Comparison of ENCODE assay signal across 22 cellular contexts in genomic region chr9:87704342-87704741, GRCh38. TPM values are rescaled to one million over a fixed set of nuclear protein-coding genes. Genes with fewer than 3 reads are reported as not detected.
DNase-seq lines count a peak whose midpoint lies in the region; ATAC-seq, FAIRE-seq and TF ChIP-seq lines count a peak whose summit lies in the region.
"Had no signal": no experiment of that assay in that cellular context is flagged by ENCODE, and none has a peak within 500 bp of the region (broad histone marks: within the 10 kb centered on the region; RNA-seq: fewer than 3 reads in every experiment).

No MANE protein-coding gene starts in this region.

- peaks cover 2% of the 10 kb centered on the region for H3K4me1 Mint-ChIP-seq in endodermal cell
- H3K4me1 Mint-ChIP-seq in neural crest cell, result no peaks in the 10 kb centered on the region
- H3K4me1 Mint-ChIP-seq in type B pancreatic cell (ENCODE audit: unreplicated experiment), result peaks cover 13% of the 10 kb centered on the region
- peaks cover 35% of the 10 kb centered on the region for H3K4me1 Mint-ChIP-seq in CD4-positive, alpha-beta T cell (ENCODE audit: low read depth)

- H3K27me3 ChIP-seq in liver (ENCODE audit: control insufficient read depth in 4 of 4, insufficient read depth in 4 of 4, low read length in 3 of 4) (no peaks in the 10 kb centered on the region), HepG2 (ENCODE audit: control insufficient read depth in 1 of 2, insufficient read depth in 2 of 2, low read length in 2 of 2) (no peaks in the 10 kb centered on the region), endodermal cell (ENCODE audit: control insufficient read depth, insufficient read depth, low read length, poor library complexity, severe bottlenecking) (no peaks in the 10 kb centered on the region), MG63 (no peaks in the 10 kb centered on the region)
- H3K27me3 ChIP-seq in CD4-positive, alpha-beta T cell (ENCODE audit: control insufficient read depth, insufficient read depth, low read length), result no peaks in the 10 kb centered on the region
- H3K27me3 ChIP-seq: SJSA1 had no signal

- no peak overlapping the region for H3K9ac ChIP-seq in liver (ENCODE audit: low read depth in 1 of 2, low read length in 2 of 2)
- H3K9ac ChIP-seq in HepG2 (ENCODE audit: insufficient read depth, low read depth, low read length), result no peak overlapping the region
- H3K9ac ChIP-seq in endodermal cell (ENCODE audit: extremely low read depth, low read length, poor library complexity, severe bottlenecking), result no peak overlapping the region
- H3K9ac ChIP-seq: KMS-11 had no signal

- no peaks in the 10 kb centered on the region for H4K20me1 ChIP-seq in HepG2 (ENCODE audit: insufficient read depth, low read length)

- H3K9me3 Mint-ChIP-seq in endodermal cell (no peaks in the 10 kb centered on the region), neural crest cell (no peaks in the 10 kb centered on the region), type B pancreatic cell (no peaks in the 10 kb centered on the region)
- no peaks in the 10 kb centered on the region for H3K9me3 Mint-ChIP-seq in CD4-positive, alpha-beta T cell

- H3K4me3 Mint-ChIP-seq in endodermal cell, result no peak overlapping the region
- no peak overlapping the region for H3K4me3 Mint-ChIP-seq in neural crest cell
- H3K4me3 Mint-ChIP-seq in type B pancreatic cell, result no peak overlapping the region
- H3K4me3 Mint-ChIP-seq in CD4-positive, alpha-beta T cell, result no peak overlapping the region
- H3K4me3 Mint-ChIP-seq: CD4-positive, CD25-positive, alpha-beta regulatory T cell had no signal

- DNase-seq in HepG2 (ENCODE audit: low spot score) (no peak), endodermal cell (peak; percentile 23), neural crest cell (ENCODE audit: low read depth, low spot score) (no peak), type B pancreatic cell (ENCODE audit: extremely low spot score, unreplicated experiment) (no peak), MG63 (no peak), SHP77 (lab: John Stamatoyannopoulos, UW) (no peak)
- DNase-seq in CD4-positive, alpha-beta T cell, result no peak
- DNase-seq: CD4-positive, CD25-positive, alpha-beta regulatory T cell; COR-L47; DMS53; IMR-90; NCI-H1092; NCI-H1436; NCI-H187 treated with DMSO at 0.1 percent for 48 hours; NCI-H524 treated with DMSO at 0.1 percent for 48 hours; NCI-H774 had no signal

- H3K27ac Mint-ChIP-seq in endodermal cell (peak overlapping the region; percentile 44), neural crest cell (ENCODE audit: unreplicated experiment) (peak overlapping the region; percentile 5), type B pancreatic cell (peak overlapping the region; percentile 50)
- H3K27ac Mint-ChIP-seq in CD4-positive, alpha-beta T cell, result no peak overlapping the region
- H3K27ac Mint-ChIP-seq: CD4-positive, CD25-positive, alpha-beta regulatory T cell had no signal

- H3K36me3 Mint-ChIP-seq in endodermal cell (ENCODE audit: low read depth) (peaks cover 82% of the 10 kb centered on the region), neural crest cell (ENCODE audit: low read depth) (peaks cover 9% of the 10 kb centered on the region), type B pancreatic cell (peaks cover 48% of the 10 kb centered on the region)
- no peaks in the 10 kb centered on the region for H3K36me3 Mint-ChIP-seq in CD4-positive, alpha-beta T cell (ENCODE audit: low read depth)
- H3K36me3 Mint-ChIP-seq: CD4-positive, CD25-positive, alpha-beta regulatory T cell had no signal

- no peak overlapping the region for H2AFZ ChIP-seq in HepG2 (ENCODE audit: low read length)

- TF ChIP-seq RAD21 in liver (IDR thresholded peaks at IDR 0.05) (no peak), HepG2 (CRISPR knock-in tag; IDR thresholded peaks at IDR 0.05) (no peak)

- H3K4me1 ChIP-seq in liver (ENCODE audit: control insufficient read depth in 4 of 4, insufficient read depth in 4 of 4, low read length in 3 of 4) (no peaks in the 10 kb centered on the region), HepG2 (ENCODE audit: insufficient read depth, low read length) (0 out of 2 replicates have a peak, but pooled peaks cover 12% of the 10 kb centered on the region), endodermal cell (ENCODE audit: control insufficient read depth, insufficient read depth, low read length) (no peaks in the 10 kb centered on the region)

- 79% methylated on average over 6 of the region's 6 CpGs for WGBS in liver
- WGBS in HepG2 (ENCODE audit: low lambda C conversion rate), result 92% methylated on average over 6 of the region's 6 CpGs
- WGBS in endodermal cell (ENCODE audit: insufficient coverage in 1 of 2, insufficient read length in 1 of 2), 2 experiments, result 92 to 95% methylated on average over 3 to 6 of the region's 6 CpGs

- BruUV-seq in HepG2 (replicated peaks; lab: Mats Ljungman, UMichigan), result no TSS peak

- peak overlapping the region; percentile 23 to 26 for H3K27ac ChIP-seq in liver (ENCODE audit: low read depth in 1 of 2, low read length in 2 of 2)
- no peak overlapping the region for H3K27ac ChIP-seq in HepG2 (ENCODE audit: extremely low read length, insufficient read depth, low read length)
- H3K27ac ChIP-seq in endodermal cell (ENCODE audit: low read depth, low read length), result no peak overlapping the region
- no peak overlapping the region for H3K27ac ChIP-seq in CD4-positive, alpha-beta T cell (ENCODE audit: low read depth, low read length)
- H3K27ac ChIP-seq: 22Rv1, KMS-11, SJSA1 had no signal

- H3K9me3 ChIP-seq in liver (ENCODE audit: control insufficient read depth in 4 of 4, low read length in 3 of 4) (no peaks in the 10 kb centered on the region), HepG2 (ENCODE audit: low read length) (no peaks in the 10 kb centered on the region), endodermal cell (ENCODE audit: control insufficient read depth, low read length) (no peaks in the 10 kb centered on the region), MG63 (no peaks in the 10 kb centered on the region)
- H3K9me3 ChIP-seq in CD4-positive, alpha-beta T cell (ENCODE audit: control insufficient read depth, low read length), result no peaks in the 10 kb centered on the region
- H3K9me3 ChIP-seq: HAP-1, SJSA1 had no signal

- no peaks in the 10 kb centered on the region for H3K79me2 ChIP-seq in HepG2 (ENCODE audit: insufficient read depth, low read length)

- POLR2A ChIA-PET in HepG2 (lab: Yijun Ruan, JAX), result no interaction called here
- POLR2A ChIA-PET in CD4-positive, alpha-beta T cell (lab: Charles Lee), result no interaction called here

- H3K36me3 ChIP-seq in liver (ENCODE audit: control insufficient read depth in 4 of 4, insufficient read depth in 3 of 4, low read depth in 1 of 4, low read length in 3 of 4), result peaks cover 1 to 63% (median 48%) of the 10 kb centered on the region in 4 donors
- peaks cover 6 to 45% of the 10 kb centered on the region in 2 experiments; a peak in 4 of 5 replicates for H3K36me3 ChIP-seq in HepG2 (replicated peaks in 1 of 2; ENCODE audit: control insufficient read depth in 1 of 2, insufficient read depth in 2 of 2, low read length in 2 of 2)
- H3K36me3 ChIP-seq in endodermal cell (ENCODE audit: control insufficient read depth, insufficient read depth, low read length), result peaks cover 92% of the 10 kb centered on the region
- peaks cover 81% of the 10 kb centered on the region for H3K36me3 ChIP-seq in MG63
- H3K36me3 ChIP-seq: HAP-1 had no signal

- CTCF ChIA-PET in HepG2 (lab: Yijun Ruan, JAX; ENCODE audit: low intra/inter-chr PET ratio, low total read pairs), result no interaction called here
- CTCF ChIA-PET in CD4-positive, alpha-beta T cell (lab: Charles Lee), result no interaction called here

- no peak for TF ChIP-seq POLR2A in HepG2 (IDR thresholded peaks at IDR 0.05; ENCODE audit: insufficient read depth in 1 of 2, low read depth in 2 of 2, low read length in 2 of 2)

- ATAC-seq in HepG2, result no peak
- no peak for ATAC-seq in CD4-positive, alpha-beta T cell (ENCODE audit: poor library complexity)

- H3K27me3 Mint-ChIP-seq in endodermal cell (ENCODE audit: insufficient read depth), result no peaks in the 10 kb centered on the region
- no peaks in the 10 kb centered on the region for H3K27me3 Mint-ChIP-seq in neural crest cell (ENCODE audit: low read depth)
- no peaks in the 10 kb centered on the region for H3K27me3 Mint-ChIP-seq in type B pancreatic cell
- no peaks in the 10 kb centered on the region for H3K27me3 Mint-ChIP-seq in CD4-positive, alpha-beta T cell

- TF ChIP-seq EP300 in HepG2 (IDR thresholded peaks at IDR 0.05; ENCODE audit: low read depth in 2 of 2, low read length in 2 of 2) (no peak), HepG2 (CRISPR knock-in tag; IDR thresholded peaks at IDR 0.05; ENCODE audit: borderline replicate concordance) (no peak)

- H3K4me3 ChIP-seq in liver (ENCODE audit: low read depth in 1 of 3, low read length in 3 of 3), result no peak overlapping the region
- no peak overlapping the region for H3K4me3 ChIP-seq in HepG2 (replicated peaks in 1 of 3; ENCODE audit: insufficient read depth in 1 of 3, low read depth in 2 of 3, low read length in 3 of 3)
- no peak overlapping the region for H3K4me3 ChIP-seq in endodermal cell (ENCODE audit: low read length)
- no peak overlapping the region for H3K4me3 ChIP-seq in MG63
- H3K4me3 ChIP-seq: HAP-1, SJSA1 had no signal

- in situ Hi-C loops in HepG2 (cut with HindIII; ENCODE audit: extremely low pct_ligation_motif_present, low pct_unique_long_range_greater_than_20kb), result no loop called here

- intact Hi-C loops in HepG2 (cut with micrococcal nuclease; ENCODE audit: unreplicated experiment), result no loop called here
- intact Hi-C loops in CD4-positive, alpha-beta T cell (cut with DNase I, micrococcal nuclease), result no loop called here

- no peak for FAIRE-seq in HepG2 (lab: Jason Lieb, UNC)
- FAIRE-seq: G401.6 had no signal

- H3K4me2 ChIP-seq in HepG2 (ENCODE audit: low read depth, low read length), result no peak overlapping the region
- H3K4me2 ChIP-seq: KMS-11 had no signal

- no peak for TF ChIP-seq CTCF in liver (IDR thresholded peaks at IDR 0.05; ENCODE audit: low read depth, low read length, missing input control)
- no peak for TF ChIP-seq CTCF in HepG2 (CRISPR knock-in tag; IDR thresholded peaks at IDR 0.05)
- no peak for TF ChIP-seq CTCF in endodermal cell (conservative IDR thresholded peaks at IDR 0.05)
- TF ChIP-seq CTCF in neural crest cell (conservative IDR thresholded peaks at IDR 0.05), result no peak
- TF ChIP-seq CTCF in type B pancreatic cell (conservative IDR thresholded peaks at IDR 0.05), result no peak
- TF ChIP-seq CTCF in CD4-positive, alpha-beta T cell (IDR thresholded peaks at IDR 0.05), result no peak

RNA-seq across cellular contexts. Expression of gene CTSL, which starts 21.6 kb away (rescaled TPM):
- total RNA-seq in liver (100 to 1,000 TPM; 156 to 193 TPM), HepG2 (2016; rRNA removed; fragmentation: Illumina TruSeq; extraction: Trizol) (40.0 and 78.1 TPM in 2 replicates), endodermal cell (100 to 1,000 TPM in 1 of 2 donors, 10 to 100 TPM in 1; 81.2 to 131 TPM), neural crest cell (33.4 and 33.8 TPM in 2 replicates), type B pancreatic cell (ENCODE audit: low replicate concordance) (85.7 and 117 TPM in 2 replicates)
- polyA plus RNA-seq in liver (100 to 1,000 TPM; 167 to 210 TPM), HepG2 (2011; rRNA removed) (83.8 and 113 TPM in 2 replicates)
- total RNA-seq in HepG2 (2016; cell fraction: cytosol; rRNA removed; fragmentation: Illumina TruSeq; extraction: Trizol; ENCODE audit: low read depth), result 3.8 and 5.8 TPM in 2 replicates
- total RNA-seq in HepG2 (2016; cell fraction: insoluble cytoplasmic fraction; rRNA removed; fragmentation: Illumina TruSeq; extraction: Trizol), result 40.5 and 78.7 TPM in 2 replicates
- 8.0 and 8.5 TPM in 2 replicates for total RNA-seq in HepG2 (2016; cell fraction: membrane; rRNA removed; fragmentation: Illumina TruSeq; extraction: Trizol)
- 52.9 and 63.4 TPM in 2 replicates for total RNA-seq in HepG2 (2016; cell fraction: nucleus; rRNA removed; fragmentation: Illumina TruSeq; extraction: Trizol)
- polyA plus RNA-seq in HepG2 (2011; cell fraction: cytosol; rRNA removed), result 73.7 and 84.1 TPM in 2 replicates
- polyA plus RNA-seq in HepG2 (2011; cell fraction: nucleus; rRNA removed), result 20.1 and 27.7 TPM in 2 replicates
- polyA plus RNA-seq in HepG2 (2012), result 48.9 and 56.9 TPM in 2 replicates
- 4.8 and 5.2 TPM in 2 replicates for polyA plus RNA-seq in HepG2 (2016; cell fraction: cytosol; fragmentation: Illumina TruSeq; extraction: Trizol; ENCODE audit: low read depth)
- 36.0 and 42.5 TPM in 2 replicates for polyA plus RNA-seq in HepG2 (2016; cell fraction: insoluble cytoplasmic fraction; fragmentation: Illumina TruSeq; extraction: Trizol; ENCODE audit: low read depth)
- polyA plus RNA-seq in HepG2 (2016; cell fraction: membrane; fragmentation: Illumina TruSeq; extraction: Trizol; ENCODE audit: low read depth), result 5.3 and 5.5 TPM in 2 replicates
- 85.9 and 86.3 TPM in 2 replicates for polyA plus RNA-seq in HepG2 (2016; cell fraction: nucleus; fragmentation: Illumina TruSeq; extraction: Trizol; ENCODE audit: insufficient read depth, low read depth)
- polyA minus RNA-seq in HepG2 (2011; rRNA and poly(A)+ RNA removed; ENCODE audit: low replicate concordance), result 18.9 and 34.3 TPM in 2 replicates
- 21.2 and 31.1 TPM in 2 replicates for polyA minus RNA-seq in HepG2 (2011; cell fraction: cytosol; rRNA and poly(A)+ RNA removed)
- polyA minus RNA-seq in HepG2 (2011; cell fraction: nucleus; rRNA and poly(A)+ RNA removed), result 11.2 and 15.9 TPM in 2 replicates
- 49.7 TPM for polyA plus RNA-seq in endodermal cell (2013, experiment 1 of 2)
- 47.5 TPM for polyA plus RNA-seq in endodermal cell (2013, experiment 2 of 2)
- 1 to 10 TPM; 7.5 to 7.9 TPM for total RNA-seq in CD4-positive, alpha-beta T cell
- total RNA-seq in MG63 (2014; rRNA removed; shearing (Covaris generic); ENCODE audit: low replicate concordance), result 165 and 178 TPM in 2 replicates

Comparison
In these comparisons a context has a peak if more than half of its experiments do, and no peak if none do; other contexts are left out.
1. H3K27ac ChIP-seq: peak in liver (2 of 2); none in HepG2 (single experiment), endodermal cell (single experiment) and CD4-positive, alpha-beta T cell (single experiment).